ENCODE assay signal across 8 cellular contexts in the genomic region with DNA sequence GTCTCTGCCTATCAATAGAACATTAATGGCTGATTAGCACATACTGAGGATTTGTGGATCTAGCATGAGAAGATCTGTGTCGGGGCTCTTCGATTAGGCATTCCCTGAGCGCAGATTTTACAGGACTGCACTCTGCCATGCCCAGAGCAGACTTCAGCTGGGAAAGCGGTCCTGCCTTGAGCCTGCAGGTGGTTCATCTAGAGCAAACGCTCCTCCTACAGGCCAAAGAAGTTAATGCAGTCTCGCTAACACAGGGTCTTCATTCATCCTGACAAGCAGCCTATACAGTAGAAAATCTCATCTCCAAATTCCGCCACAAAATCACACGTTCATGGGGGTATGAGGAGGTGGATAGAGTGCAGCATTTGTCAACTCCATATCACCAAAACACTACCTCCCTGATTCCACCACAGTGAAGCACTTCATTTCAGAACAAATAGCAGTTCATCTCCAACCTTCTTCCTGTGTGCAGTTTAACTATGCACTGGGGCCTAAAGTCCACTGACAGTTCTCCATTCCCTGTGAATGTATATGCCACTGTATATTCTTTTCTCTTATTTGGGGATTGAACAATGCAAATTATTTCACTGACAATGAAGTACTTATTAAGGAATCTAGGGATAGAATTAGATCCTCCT.
DNase-seq lines count a peak whose midpoint lies in the region; ATAC-seq and TF ChIP-seq lines count a peak whose summit lies in the region.

No MANE protein-coding gene starts in this region.

- no peaks in the 10 kb centered on the region for H3K4me1 ChIP-seq in body of pancreas

- peak; percentile 99 for ATAC-seq in GM21529 (IDR thresholded peaks at IDR 0.05; ENCODE audit: unreplicated experiment)
- peak; percentile 78 for ATAC-seq in body of pancreas

- no peaks in the 10 kb centered on the region for H3K27me3 ChIP-seq in body of pancreas

- peak; percentile 62 for DNase-seq in NCI-H2171 treated with DMSO at 0.1 percent for 48 hours (lab: John Stamatoyannopoulos, UW)
- DNase-seq in NCI-H2171 (lab: John Stamatoyannopoulos, UW): no peak
- peak; percentile 66 for DNase-seq in HPDE6-E6E7 (ENCODE audit: extremely low spot score)
- peak; percentile 93 for DNase-seq in NCI-H82 (lab: John Stamatoyannopoulos, UW)
- DNase-seq in body of pancreas: peak; percentile 55 to 74 (median 64)
- peak; percentile 89 for DNase-seq in iPS-NIHi7 (ENCODE audit: extremely low spot score)
- peak; percentile 10 to 16 for DNase-seq in stimulated activated CD4-positive, alpha-beta T cell treated with anti-CD3 and anti-CD28 coated beads, Interleukin-4, amount 100 ng/mL, for 48 hours (ENCODE audit: low read depth in 2 of 2)

- H3K27ac ChIP-seq in body of pancreas: no peak overlapping the region

- H3K36me3 ChIP-seq in body of pancreas (replicated peaks in 1 of 2; ENCODE audit: insufficient read depth in 1 of 2, low read depth in 2 of 2): no peaks in the 10 kb centered on the region

- TF ChIP-seq POLR2A in body of pancreas (IDR thresholded peaks at IDR 0.05): no peak

- intact Hi-C loops in body of pancreas (cut with DNase I): no loop called here

- 4 to 7% methylated on average over 8 of the region's 8 CpGs for WGBS in body of pancreas, 2 donors

- H3K9me3 ChIP-seq in body of pancreas: no peaks in the 10 kb centered on the region

- TF ChIP-seq CTCF in body of pancreas (IDR thresholded peaks at IDR 0.05): peak; percentile 39 to 79 (median 64)

- no peak overlapping the region for H3K4me3 ChIP-seq in body of pancreas
